Comparison of ENCODE assay signal across 28 cellular contexts in genomic region chr2:37203708-37204107, GRCh38. TPM values are rescaled to one million over a fixed set of nuclear protein-coding genes. Genes with fewer than 3 reads are reported as not detected.
DNase-seq lines count a peak whose midpoint lies in the region; ATAC-seq, FAIRE-seq and TF ChIP-seq lines count a peak whose summit lies in the region.
"Had no signal": no experiment of that assay in that cellular context is flagged by ENCODE, and none has a peak within 500 bp of the region (broad histone marks: within the 10 kb centered on the region; RNA-seq: fewer than 3 reads in every experiment).

No MANE protein-coding gene starts in this region.

- BruUV-seq in HepG2 (replicated peaks; lab: Mats Ljungman, UMichigan), result no TSS peak

- WGBS in HepG2 (ENCODE audit: low lambda C conversion rate), result 94% methylated on average over 2 of the region's 2 CpGs
- WGBS in right lobe of liver (ENCODE audit: insufficient coverage, low coverage, low lambda C conversion rate, missing lambda C conversion rate), result 100% methylated on average over 1 of the region's 2 CpGs

- no peak for FAIRE-seq in HepG2 (lab: Jason Lieb, UNC)
- FAIRE-seq in H54 (lab: Jason Lieb, UNC), result peak; percentile 6
- FAIRE-seq: GM12891 had no signal

- TF ChIP-seq CTCF in HepG2 (CRISPR knock-in tag; IDR thresholded peaks at IDR 0.05) (no peak), right lobe of liver (IDR thresholded peaks at IDR 0.05) (no peak)

- TF ChIP-seq POLR2A in HepG2 (IDR thresholded peaks at IDR 0.05; ENCODE audit: insufficient read depth in 1 of 2, low read depth in 2 of 2, low read length in 2 of 2) (no peak), right lobe of liver (IDR thresholded peaks at IDR 0.05) (no peak), H54 (IDR thresholded peaks at IDR 0.05; ENCODE audit: low read depth, low read length) (no peak)

- TF ChIP-seq EP300 in HepG2 (IDR thresholded peaks at IDR 0.05; ENCODE audit: low read depth in 2 of 2, low read length in 2 of 2) (no peak), HepG2 (CRISPR knock-in tag; IDR thresholded peaks at IDR 0.05; ENCODE audit: borderline replicate concordance) (no peak)

- H4K20me1 ChIP-seq in HepG2 (ENCODE audit: insufficient read depth, low read length), result peaks cover 4% of the 10 kb centered on the region; the same call in 1 of the 2 replicates

- DNase-seq in HepG2 (ENCODE audit: low spot score) (no peak), right lobe of liver (no peak), H54 (ENCODE audit: insufficient read length, low spot score) (no peak), SK-N-MC (ENCODE audit: low read depth, low spot score) (no peak), cerebellum (ENCODE audit: low spot score) (no peak), activated gamma-delta T cell (lab: John Stamatoyannopoulos, UW) (no peak)
- DNase-seq: C1 segment of cervical spinal cord; CD4-positive, alpha-beta memory T cell; COR-L47; DMS 273 treated with DMSO at 0.1 percent for 48 hours; DMS79 treated with DMSO at 0.1 percent for 48 hours; GF-D8; IMR-90; MM.1S; NCI-H2029; NCI-H446 treated with DMSO at 0.1 percent for 48 hours; NCI-H526; NCI-H82; PC-9; Right ventricle myocardium superior; RPMI8226 had no signal

- H3K4me3 ChIP-seq in HepG2 (replicated peaks in 1 of 3; ENCODE audit: insufficient read depth in 1 of 3, low read depth in 2 of 3, low read length in 3 of 3) (no peak overlapping the region), right lobe of liver (no peak overlapping the region), SK-N-MC (peak overlapping the region; percentile 7; the same call in 1 of the 2 replicates), iPS-20b (ENCODE audit: low read length) (peak overlapping the region; percentile 12; the same call in 1 of the 2 replicates)
- H3K4me3 ChIP-seq: PC-9, SJSA1 had no signal

- TF ChIP-seq RAD21 in HepG2 (CRISPR knock-in tag; IDR thresholded peaks at IDR 0.05), result no peak

- H3K36me3 ChIP-seq in HepG2 (replicated peaks in 1 of 2; ENCODE audit: control insufficient read depth in 1 of 2, insufficient read depth in 2 of 2, low read length in 2 of 2) (peaks cover 9 to 76% of the 10 kb centered on the region in 2 experiments), right lobe of liver (peaks cover 0 to 39% (median 21%) of the 10 kb centered on the region in 4 donors), SK-N-MC (ENCODE audit: insufficient read depth, low read length) (peaks cover 94% of the 10 kb centered on the region), iPS-20b (ENCODE audit: insufficient read depth, low read depth, low read length) (peaks cover 90% of the 10 kb centered on the region)

- H3K9me3 ChIP-seq in HepG2 (ENCODE audit: low read length), result peaks cover 18% of the 10 kb centered on the region; the same call in 1 of the 2 replicates
- H3K9me3 ChIP-seq in right lobe of liver, result peaks cover 0 to 3% (median 0%) of the 10 kb centered on the region in 4 donors
- H3K9me3 ChIP-seq in SK-N-MC (ENCODE audit: low read depth, low read length), result peaks cover 44% of the 10 kb centered on the region
- peaks cover 49% of the 10 kb centered on the region for H3K9me3 ChIP-seq in iPS-20b (ENCODE audit: insufficient read depth, low read depth, low read length)

- no peak overlapping the region for H3K9ac ChIP-seq in HepG2 (ENCODE audit: insufficient read depth, low read depth, low read length)
- H3K9ac ChIP-seq in SK-N-MC (ENCODE audit: insufficient read length), result no peak overlapping the region
- no peak overlapping the region for H3K9ac ChIP-seq in iPS-20b (ENCODE audit: low read depth, low read length)
- H3K9ac ChIP-seq: KMS-11 had no signal

- H3K27me3 ChIP-seq in HepG2 (ENCODE audit: control insufficient read depth in 1 of 2, insufficient read depth in 2 of 2, low read length in 2 of 2), result no peaks in the 10 kb centered on the region
- no peaks in the 10 kb centered on the region for H3K27me3 ChIP-seq in right lobe of liver
- no peaks in the 10 kb centered on the region for H3K27me3 ChIP-seq in iPS-20b (ENCODE audit: insufficient read depth, low read length)
- H3K27me3 ChIP-seq: SJSA1 had no signal

- in situ Hi-C loops in HepG2 (cut with HindIII; ENCODE audit: extremely low pct_ligation_motif_present, low pct_unique_long_range_greater_than_20kb), result no loop called here

- no peak for ATAC-seq in HepG2
- no peak for ATAC-seq in right lobe of liver
- ATAC-seq in GM19035 (IDR thresholded peaks at IDR 0.05; ENCODE audit: unreplicated experiment), result no peak

- H2AFZ ChIP-seq in HepG2 (ENCODE audit: low read length), result no peak overlapping the region
- H2AFZ ChIP-seq: PC-9 had no signal

- H3K79me2 ChIP-seq in HepG2 (ENCODE audit: insufficient read depth, low read length), result peaks cover 54% of the 10 kb centered on the region

- CTCF ChIA-PET in HepG2 (lab: Yijun Ruan, JAX; ENCODE audit: low intra/inter-chr PET ratio, low total read pairs), result no interaction called here

- POLR2A ChIA-PET in HepG2 (lab: Yijun Ruan, JAX), result no interaction called here

- peaks cover 9% of the 10 kb centered on the region for H3K4me1 ChIP-seq in HepG2 (ENCODE audit: insufficient read depth, low read length)
- H3K4me1 ChIP-seq in right lobe of liver, result no peaks in the 10 kb centered on the region
- peaks cover 20% of the 10 kb centered on the region; the same call in 1 of the 2 replicates for H3K4me1 ChIP-seq in iPS-20b (ENCODE audit: insufficient read depth, low read length)

- H3K4me2 ChIP-seq in HepG2 (ENCODE audit: low read depth, low read length), result no peak overlapping the region
- H3K4me2 ChIP-seq: KMS-11, PC-9 had no signal

- H3K27ac ChIP-seq in HepG2 (ENCODE audit: extremely low read length, insufficient read depth, low read length), result no peak overlapping the region
- no peak overlapping the region for H3K27ac ChIP-seq in right lobe of liver
- no peak overlapping the region for H3K27ac ChIP-seq in SK-N-MC
- H3K27ac ChIP-seq in iPS-20b (ENCODE audit: low read length), result no peak overlapping the region
- H3K27ac ChIP-seq: KMS-11, PC-9, SJSA1 had no signal

- intact Hi-C loops in HepG2 (cut with micrococcal nuclease; ENCODE audit: unreplicated experiment) (no loop called here), right lobe of liver (cut with DNase I) (no loop called here)

RNA-seq across cellular contexts. Expression of gene CEBPZOS, which starts 7.4 kb away (rescaled TPM):
- total RNA-seq in HepG2 (2016; rRNA removed; fragmentation: Illumina TruSeq; extraction: Trizol) (18.6 and 25.6 TPM in 2 replicates), right lobe of liver (10 to 100 TPM; 10.7 to 26.6 (median 18.1) TPM), cerebellum (23.5 TPM)
- total RNA-seq in HepG2 (2016; cell fraction: cytosol; rRNA removed; fragmentation: Illumina TruSeq; extraction: Trizol; ENCODE audit: low read depth), result 3.5 and 5.6 TPM in 2 replicates
- total RNA-seq in HepG2 (2016; cell fraction: insoluble cytoplasmic fraction; rRNA removed; fragmentation: Illumina TruSeq; extraction: Trizol), result 21.3 and 24.8 TPM in 2 replicates
- total RNA-seq in HepG2 (2016; cell fraction: membrane; rRNA removed; fragmentation: Illumina TruSeq; extraction: Trizol), result 11.1 and 12.6 TPM in 2 replicates
- total RNA-seq in HepG2 (2016; cell fraction: nucleus; rRNA removed; fragmentation: Illumina TruSeq; extraction: Trizol), result 15.2 and 16.8 TPM in 2 replicates
- 39.3 and 44.7 TPM in 2 replicates for polyA plus RNA-seq in HepG2 (2011; rRNA removed)
- polyA plus RNA-seq in HepG2 (2011; cell fraction: cytosol; rRNA removed), result 24.9 and 37.3 TPM in 2 replicates
- 13.9 and 20.2 TPM in 2 replicates for polyA plus RNA-seq in HepG2 (2011; cell fraction: nucleus; rRNA removed)
- polyA plus RNA-seq in HepG2 (2012), result 33.7 and 40.2 TPM in 2 replicates
- polyA plus RNA-seq in HepG2 (2016; cell fraction: cytosol; fragmentation: Illumina TruSeq; extraction: Trizol; ENCODE audit: low read depth), result 5.9 and 6.2 TPM in 2 replicates
- 38.4 and 41.7 TPM in 2 replicates for polyA plus RNA-seq in HepG2 (2016; cell fraction: insoluble cytoplasmic fraction; fragmentation: Illumina TruSeq; extraction: Trizol; ENCODE audit: low read depth)
- polyA plus RNA-seq in HepG2 (2016; cell fraction: membrane; fragmentation: Illumina TruSeq; extraction: Trizol; ENCODE audit: low read depth), result 10.7 and 12.9 TPM in 2 replicates
- polyA plus RNA-seq in HepG2 (2016; cell fraction: nucleus; fragmentation: Illumina TruSeq; extraction: Trizol; ENCODE audit: insufficient read depth, low read depth), result 40.1 and 43.4 TPM in 2 replicates
- polyA minus RNA-seq in HepG2 (2011; rRNA and poly(A)+ RNA removed; ENCODE audit: low replicate concordance), result 17.6 and 19.0 TPM in 2 replicates
- 16.9 and 17.8 TPM in 2 replicates for polyA minus RNA-seq in HepG2 (2011; cell fraction: cytosol; rRNA and poly(A)+ RNA removed)
- 26.4 and 33.3 TPM in 2 replicates for polyA minus RNA-seq in HepG2 (2011; cell fraction: nucleus; rRNA and poly(A)+ RNA removed)

RNA-seq across cellular contexts. Expression of gene SULT6B1, which starts 15.2 kb away (rescaled TPM):
- total RNA-seq in HepG2 (2016; rRNA removed; fragmentation: Illumina TruSeq; extraction: Trizol), result not detected in 2 replicates
- not detected in 2 replicates for total RNA-seq in HepG2 (2016; cell fraction: cytosol; rRNA removed; fragmentation: Illumina TruSeq; extraction: Trizol; ENCODE audit: low read depth)
- total RNA-seq in HepG2 (2016; cell fraction: insoluble cytoplasmic fraction; rRNA removed; fragmentation: Illumina TruSeq; extraction: Trizol), result not detected in 2 replicates
- total RNA-seq in HepG2 (2016; cell fraction: membrane; rRNA removed; fragmentation: Illumina TruSeq; extraction: Trizol), result not detected in 2 replicates
- not detected in 2 replicates for total RNA-seq in HepG2 (2016; cell fraction: nucleus; rRNA removed; fragmentation: Illumina TruSeq; extraction: Trizol)
- polyA plus RNA-seq in HepG2 (2011; rRNA removed), result not detected in 2 replicates
- not detected in 2 replicates for polyA plus RNA-seq in HepG2 (2011; cell fraction: cytosol; rRNA removed)
- polyA plus RNA-seq in HepG2 (2011; cell fraction: nucleus; rRNA removed), result not detected in 2 replicates
- not detected in 2 replicates for polyA plus RNA-seq in HepG2 (2012)
- polyA plus RNA-seq in HepG2 (2016; cell fraction: cytosol; fragmentation: Illumina TruSeq; extraction: Trizol; ENCODE audit: low read depth), result not detected in 2 replicates
- not detected in 2 replicates for polyA plus RNA-seq in HepG2 (2016; cell fraction: insoluble cytoplasmic fraction; fragmentation: Illumina TruSeq; extraction: Trizol; ENCODE audit: low read depth)
- not detected in 2 replicates for polyA plus RNA-seq in HepG2 (2016; cell fraction: membrane; fragmentation: Illumina TruSeq; extraction: Trizol; ENCODE audit: low read depth)
- polyA plus RNA-seq in HepG2 (2016; cell fraction: nucleus; fragmentation: Illumina TruSeq; extraction: Trizol; ENCODE audit: insufficient read depth, low read depth), result not detected in 2 replicates
- not detected in 2 replicates for polyA minus RNA-seq in HepG2 (2011; rRNA and poly(A)+ RNA removed; ENCODE audit: low replicate concordance)
- polyA minus RNA-seq in HepG2 (2011; cell fraction: cytosol; rRNA and poly(A)+ RNA removed), result not detected in 2 replicates
- polyA minus RNA-seq in HepG2 (2011; cell fraction: nucleus; rRNA and poly(A)+ RNA removed), result not detected in 2 replicates
- not detected for total RNA-seq in right lobe of liver
- not detected for total RNA-seq in cerebellum
- total RNA-seq: A673; CD4-positive, alpha-beta memory T cell; HT1080; IMR-90; PC-9; Right ventricle myocardium superior had no signal
- polyA plus RNA-seq: CD4-positive, alpha-beta memory T cell; IMR-90 had no signal

RNA-seq across cellular contexts. Expression of gene CEBPZ, which starts 27.7 kb away (rescaled TPM):
- 117 and 182 TPM in 2 replicates for total RNA-seq in HepG2 (2016; rRNA removed; fragmentation: Illumina TruSeq; extraction: Trizol)
- total RNA-seq in HepG2 (2016; cell fraction: cytosol; rRNA removed; fragmentation: Illumina TruSeq; extraction: Trizol; ENCODE audit: low read depth), result 8.5 and 11.8 TPM in 2 replicates
- 114 and 185 TPM in 2 replicates for total RNA-seq in HepG2 (2016; cell fraction: insoluble cytoplasmic fraction; rRNA removed; fragmentation: Illumina TruSeq; extraction: Trizol)
- 25.5 and 32.8 TPM in 2 replicates for total RNA-seq in HepG2 (2016; cell fraction: membrane; rRNA removed; fragmentation: Illumina TruSeq; extraction: Trizol)
- 68.6 and 73.2 TPM in 2 replicates for total RNA-seq in HepG2 (2016; cell fraction: nucleus; rRNA removed; fragmentation: Illumina TruSeq; extraction: Trizol)
- polyA plus RNA-seq in HepG2 (2011; rRNA removed), result 10.7 and 14.4 TPM in 2 replicates
- 4.0 and 7.7 TPM in 2 replicates for polyA plus RNA-seq in HepG2 (2011; cell fraction: cytosol; rRNA removed)
- 7.1 and 10.6 TPM in 2 replicates for polyA plus RNA-seq in HepG2 (2011; cell fraction: nucleus; rRNA removed)
- polyA plus RNA-seq in HepG2 (2012), result 44.5 and 58.7 TPM in 2 replicates
- 4.6 and 4.7 TPM in 2 replicates for polyA plus RNA-seq in HepG2 (2016; cell fraction: cytosol; fragmentation: Illumina TruSeq; extraction: Trizol; ENCODE audit: low read depth)
- 124 and 132 TPM in 2 replicates for polyA plus RNA-seq in HepG2 (2016; cell fraction: insoluble cytoplasmic fraction; fragmentation: Illumina TruSeq; extraction: Trizol; ENCODE audit: low read depth)
- 10.1 and 10.4 TPM in 2 replicates for polyA plus RNA-seq in HepG2 (2016; cell fraction: membrane; fragmentation: Illumina TruSeq; extraction: Trizol; ENCODE audit: low read depth)
- polyA plus RNA-seq in HepG2 (2016; cell fraction: nucleus; fragmentation: Illumina TruSeq; extraction: Trizol; ENCODE audit: insufficient read depth, low read depth), result 77.9 and 78.7 TPM in 2 replicates
- 8.7 and 17.2 TPM in 2 replicates for polyA minus RNA-seq in HepG2 (2011; rRNA and poly(A)+ RNA removed; ENCODE audit: low replicate concordance)
- polyA minus RNA-seq in HepG2 (2011; cell fraction: cytosol; rRNA and poly(A)+ RNA removed), result 17.0 and 22.0 TPM in 2 replicates
- 54.3 and 66.8 TPM in 2 replicates for polyA minus RNA-seq in HepG2 (2011; cell fraction: nucleus; rRNA and poly(A)+ RNA removed)
- total RNA-seq in right lobe of liver, result 10 to 100 TPM; 13.3 to 29.3 (median 20.0) TPM
- total RNA-seq in cerebellum, result 33.8 TPM

RNA-seq across cellular contexts. Expression of gene NDUFAF7, which starts 27.8 kb away (rescaled TPM):
- total RNA-seq in HepG2 (2016; rRNA removed; fragmentation: Illumina TruSeq; extraction: Trizol) (39.4 and 40.8 TPM in 2 replicates), right lobe of liver (10 to 100 TPM in 3 of 6 experiments, 1 to 10 TPM in 3; 7.5 to 12.5 (median 10.1) TPM), cerebellum (41.0 TPM)
- total RNA-seq in HepG2 (2016; cell fraction: cytosol; rRNA removed; fragmentation: Illumina TruSeq; extraction: Trizol; ENCODE audit: low read depth), result 7.1 and 7.6 TPM in 2 replicates
- 39.2 and 41.9 TPM in 2 replicates for total RNA-seq in HepG2 (2016; cell fraction: insoluble cytoplasmic fraction; rRNA removed; fragmentation: Illumina TruSeq; extraction: Trizol)
- total RNA-seq in HepG2 (2016; cell fraction: membrane; rRNA removed; fragmentation: Illumina TruSeq; extraction: Trizol), result 9.7 and 11.3 TPM in 2 replicates
- total RNA-seq in HepG2 (2016; cell fraction: nucleus; rRNA removed; fragmentation: Illumina TruSeq; extraction: Trizol), result 45.3 and 53.9 TPM in 2 replicates
- 21.7 and 27.0 TPM in 2 replicates for polyA plus RNA-seq in HepG2 (2011; rRNA removed)
- polyA plus RNA-seq in HepG2 (2011; cell fraction: cytosol; rRNA removed), result 13.0 and 15.5 TPM in 2 replicates
- polyA plus RNA-seq in HepG2 (2011; cell fraction: nucleus; rRNA removed), result 42.2 and 51.9 TPM in 2 replicates
- 19.3 and 27.2 TPM in 2 replicates for polyA plus RNA-seq in HepG2 (2012)
- 4.3 and 4.5 TPM in 2 replicates for polyA plus RNA-seq in HepG2 (2016; cell fraction: cytosol; fragmentation: Illumina TruSeq; extraction: Trizol; ENCODE audit: low read depth)
- 41.8 and 44.9 TPM in 2 replicates for polyA plus RNA-seq in HepG2 (2016; cell fraction: insoluble cytoplasmic fraction; fragmentation: Illumina TruSeq; extraction: Trizol; ENCODE audit: low read depth)
- polyA plus RNA-seq in HepG2 (2016; cell fraction: membrane; fragmentation: Illumina TruSeq; extraction: Trizol; ENCODE audit: low read depth), result 6.0 and 6.1 TPM in 2 replicates
- 93.4 and 97.1 TPM in 2 replicates for polyA plus RNA-seq in HepG2 (2016; cell fraction: nucleus; fragmentation: Illumina TruSeq; extraction: Trizol; ENCODE audit: insufficient read depth, low read depth)
- polyA minus RNA-seq in HepG2 (2011; rRNA and poly(A)+ RNA removed; ENCODE audit: low replicate concordance), result 14.2 and 18.9 TPM in 2 replicates
- 9.4 and 13.2 TPM in 2 replicates for polyA minus RNA-seq in HepG2 (2011; cell fraction: cytosol; rRNA and poly(A)+ RNA removed)
- polyA minus RNA-seq in HepG2 (2011; cell fraction: nucleus; rRNA and poly(A)+ RNA removed), result 44.5 and 48.5 TPM in 2 replicates

RNA-seq across cellular contexts. Expression of gene EIF2AK2, which starts 46.9 kb away (rescaled TPM):
- total RNA-seq in HepG2 (2016; rRNA removed; fragmentation: Illumina TruSeq; extraction: Trizol) (26.1 and 42.8 TPM in 2 replicates), right lobe of liver (10 to 100 TPM; 10.2 to 19.0 (median 13.3) TPM), cerebellum (47.8 TPM)
- total RNA-seq in HepG2 (2016; cell fraction: cytosol; rRNA removed; fragmentation: Illumina TruSeq; extraction: Trizol; ENCODE audit: low read depth), result 8.2 and 8.7 TPM in 2 replicates
- total RNA-seq in HepG2 (2016; cell fraction: insoluble cytoplasmic fraction; rRNA removed; fragmentation: Illumina TruSeq; extraction: Trizol), result 27.2 and 41.7 TPM in 2 replicates
- 25.1 and 25.7 TPM in 2 replicates for total RNA-seq in HepG2 (2016; cell fraction: membrane; rRNA removed; fragmentation: Illumina TruSeq; extraction: Trizol)
- total RNA-seq in HepG2 (2016; cell fraction: nucleus; rRNA removed; fragmentation: Illumina TruSeq; extraction: Trizol), result 25.3 and 28.5 TPM in 2 replicates
- polyA plus RNA-seq in HepG2 (2011; rRNA removed), result 9.1 and 10.2 TPM in 2 replicates
- polyA plus RNA-seq in HepG2 (2011; cell fraction: cytosol; rRNA removed), result 3.4 and 5.9 TPM in 2 replicates
- 6.1 and 9.2 TPM in 2 replicates for polyA plus RNA-seq in HepG2 (2011; cell fraction: nucleus; rRNA removed)
- 9.2 and 14.6 TPM in 2 replicates for polyA plus RNA-seq in HepG2 (2012)
- polyA plus RNA-seq in HepG2 (2016; cell fraction: cytosol; fragmentation: Illumina TruSeq; extraction: Trizol; ENCODE audit: low read depth), result 5.6 and 6.5 TPM in 2 replicates
- 35.9 and 36.0 TPM in 2 replicates for polyA plus RNA-seq in HepG2 (2016; cell fraction: insoluble cytoplasmic fraction; fragmentation: Illumina TruSeq; extraction: Trizol; ENCODE audit: low read depth)
- polyA plus RNA-seq in HepG2 (2016; cell fraction: membrane; fragmentation: Illumina TruSeq; extraction: Trizol; ENCODE audit: low read depth), result 13.2 and 13.7 TPM in 2 replicates
- polyA plus RNA-seq in HepG2 (2016; cell fraction: nucleus; fragmentation: Illumina TruSeq; extraction: Trizol; ENCODE audit: insufficient read depth, low read depth), result 24.3 and 24.4 TPM in 2 replicates
- polyA minus RNA-seq in HepG2 (2011; rRNA and poly(A)+ RNA removed; ENCODE audit: low replicate concordance), result 6.1 and 18.1 TPM in 2 replicates
- polyA minus RNA-seq in HepG2 (2011; cell fraction: cytosol; rRNA and poly(A)+ RNA removed), result 11.7 and 17.0 TPM in 2 replicates
- polyA minus RNA-seq in HepG2 (2011; cell fraction: nucleus; rRNA and poly(A)+ RNA removed), result 31.8 and 32.1 TPM in 2 replicates

Comparison
In these comparisons a context has a peak if more than half of its experiments do, and no peak if none do; other contexts are left out.
1. H3K4me3 ChIP-seq: peak in SK-N-MC (single experiment) and iPS-20b (single experiment); none in HepG2 (0 of 3) and right lobe of liver (0 of 3).